ENCODE assay signal across 19 cellular contexts in genomic region chr20:48177058-48177457, GRCh38.
A peak's percentile ranks its signal among the peaks of the same experiment; 100 is the strongest.
DNase-seq lines count a peak whose midpoint lies in the region; ATAC-seq and TF ChIP-seq lines count a peak whose summit lies in the region.
"Had no signal": no experiment of that assay in that cellular context is flagged by ENCODE, and none has a peak within 500 bp of the region (broad histone marks: within the 10 kb centered on the region; RNA-seq: fewer than 3 reads in every experiment).

No MANE protein-coding gene starts in this region.

- ATAC-seq in GM21423 (IDR thresholded peaks at IDR 0.05; ENCODE audit: unreplicated experiment): no peak
- no peak for ATAC-seq in HG02885 (IDR thresholded peaks at IDR 0.05; ENCODE audit: poor library complexity, unreplicated experiment)
- ATAC-seq: CD8-positive, alpha-beta T cell; GM23338; HCT116 had no signal

- DNase-seq in neural crest cell (ENCODE audit: low read depth, low spot score): no peak
- peak; percentile 71 for DNase-seq in posterior vena cava (ENCODE audit: low spot score)
- no peak for DNase-seq in HuH-7.5 (ENCODE audit: low spot score)
- DNase-seq: Caco-2; CD4-positive, CD25-positive, alpha-beta regulatory T cell; CD8-positive, alpha-beta T cell; DMS153; DND-41; H9; HFFc6 had no signal

- H3K27ac ChIP-seq in HEK293 (ENCODE audit: extremely low read depth, low read depth, low read length): no peak overlapping the region
- H3K27ac ChIP-seq: 22Rv1, BLaER1, C4-2B had no signal

- H3K27me3 Mint-ChIP-seq in neural crest cell (ENCODE audit: low read depth): peaks cover 2% of the 10 kb centered on the region

- intact Hi-C loops in posterior vena cava (cut with DNase I): no loop called here

- H3K4me3 ChIP-seq in HEK293 (ENCODE audit: low read depth, low read length): no peak overlapping the region
- H3K4me3 ChIP-seq: BLaER1, GM23338 had no signal

- POLR2A ChIA-PET in HEK293 (lab: Yijun Ruan, JAX): no interaction called here

- CTCF ChIA-PET in HEK293 (lab: Yijun Ruan, JAX): no interaction called here

- H3K9me3 ChIP-seq in HEK293 (ENCODE audit: control insufficient read depth, insufficient read depth, low read depth, low read length): no peaks in the 10 kb centered on the region

- peak overlapping the region; percentile 63 for H3K27ac Mint-ChIP-seq in neural crest cell (ENCODE audit: unreplicated experiment)
- H3K27ac Mint-ChIP-seq: B cell; CD4-positive, CD25-positive, alpha-beta regulatory T cell; CD8-positive, alpha-beta T cell; GM23338; HFFc6 had no signal

- H3K4me1 ChIP-seq in HEK293 (ENCODE audit: control insufficient read depth, insufficient read depth, low read length): peaks cover 8% of the 10 kb centered on the region; the same call in 1 of the 2 replicates
- H3K4me1 ChIP-seq: BLaER1, Caco-2 had no signal

- H3K36me3 Mint-ChIP-seq in neural crest cell (ENCODE audit: low read depth): no peaks in the 10 kb centered on the region
- H3K36me3 Mint-ChIP-seq: CD4-positive, CD25-positive, alpha-beta regulatory T cell; CD8-positive, alpha-beta T cell had no signal

- no peaks in the 10 kb centered on the region for H3K36me3 ChIP-seq in HEK293 (ENCODE audit: control insufficient read depth in 2 of 2, insufficient read depth in 1 of 2, low read length in 2 of 2)
- H3K36me3 ChIP-seq: BLaER1 had no signal

- peaks cover 5% of the 10 kb centered on the region for H3K9me3 Mint-ChIP-seq in neural crest cell
- H3K9me3 Mint-ChIP-seq: CD8-positive, alpha-beta T cell; GM23338 had no signal

- H3K4me3 Mint-ChIP-seq in neural crest cell: no peak overlapping the region
- H3K4me3 Mint-ChIP-seq: B cell; CD4-positive, CD25-positive, alpha-beta regulatory T cell; CD8-positive, alpha-beta T cell; GM23338; H9; HFFc6 had no signal

- TF ChIP-seq CTCF in HEK293 (tag by site-specific recombination; IDR thresholded peaks at IDR 0.05) (no peak), neural crest cell (conservative IDR thresholded peaks at IDR 0.05) (no peak)

- H3K4me1 Mint-ChIP-seq in neural crest cell: peaks cover 40% of the 10 kb centered on the region
- H3K4me1 Mint-ChIP-seq: B cell; CD4-positive, CD25-positive, alpha-beta regulatory T cell had no signal

TF ChIP-seq in HEK293, 187 proteins besides CTCF, POLR2A, EP300 and RAD21:
- TF ChIP-seq ZNF837 (tag by site-specific recombination; IDR thresholded peaks at IDR 0.05): no peak
- peak; percentile 77 for TF ChIP-seq ZNF677 (tag by site-specific recombination; IDR thresholded peaks at IDR 0.05)
- no peak for TF ChIP-seq MYNN (tag by site-specific recombination; IDR thresholded peaks at IDR 0.05; ENCODE audit: borderline replicate concordance)
